ENCODE assay signal across 23 cellular contexts in the genomic region with DNA sequence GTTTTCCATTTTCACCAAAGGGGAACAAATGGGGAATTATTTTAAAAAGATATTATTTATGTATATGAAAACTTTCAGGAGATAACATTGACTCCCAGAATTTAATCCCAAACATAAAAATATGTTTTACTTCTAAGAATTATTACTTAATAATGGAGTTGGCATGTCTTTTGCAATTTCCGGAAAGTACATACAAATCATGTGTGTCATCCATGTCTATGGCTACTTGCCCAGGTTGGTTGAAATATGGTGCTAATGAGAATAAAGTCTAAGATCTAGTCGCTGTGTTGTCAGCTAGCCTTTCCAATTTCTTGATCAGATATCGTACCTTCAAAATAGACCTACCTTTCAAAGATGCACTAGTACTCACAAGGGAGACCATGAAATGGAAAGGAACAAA.
"Had no signal": no experiment of that assay in that cellular context is flagged by ENCODE, and none has a peak within 500 bp of the region (broad histone marks: within the 10 kb centered on the region; RNA-seq: fewer than 3 reads in every experiment).

No MANE protein-coding gene starts in this region.

- H3K4me3 Mint-ChIP-seq: activated naive CD4-positive, alpha-beta T cell treated with anti-CD3 and anti-CD28 coated beads, Interleukin-2, amount 10 ng/mL, durations not matched to agents 7 days and 5 days; activated naive CD8-positive, alpha-beta T cell treated with anti-CD3 and anti-CD28 coated beads, Interleukin-2, amount 50 U/mL, for 24 hours; activated T-cell treated with anti-CD3 and anti-CD28 coated beads, Interleukin-2, amount 50 U/mL, for 4 hours; mesothelial cell of epicardium; natural killer cell treated with Interleukin-12 subunit alpha and Interleukin-12 subunit beta and Interleukin-15 and Interleukin-18, amount 100 ng/mL, for 72 hours had no signal

- H3K27me3 ChIP-seq: esophagus squamous epithelium, foreskin keratinocyte, neutrophil, tibial nerve had no signal

- DNase-seq: activated CD4-positive, alpha-beta T cell treated with anti-CD3 and anti-CD28 coated beads, Interleukin-2, amount 50 U/mL, for 1 hour; activated CD4-positive, CD25-positive, alpha-beta regulatory T cell treated with anti-CD3 and anti-CD28 coated beads, Interleukin-2, amount 50 U/mL, for 72 hours; activated CD8-positive, alpha-beta memory T cell treated with anti-CD3 and anti-CD28 coated beads, Interleukin-2, amount 50 U/mL, for 4 hours; activated naive CD4-positive, alpha-beta T cell treated with anti-CD3 and anti-CD28 coated beads, Interleukin-2, amount 10 ng/mL, durations not matched to agents 7 days and 5 days; activated naive CD8-positive, alpha-beta T cell treated with anti-CD3 and anti-CD28 coated beads, Interleukin-2, amount 50 U/mL, for 24 hours; activated T-cell treated with anti-CD3 and anti-CD28 coated beads, Interleukin-2, amount 50 U/mL, for 4 hours; dermis blood vessel endothelial cell; effector memory CD4-positive, alpha-beta T cell; esophagus squamous epithelium; glutamatergic neuron; hippocampal formation; stimulated activated CD4-positive, alpha-beta T cell treated with anti-CD3 and anti-CD28 coated beads, Interleukin-2, amount 100 ng/mL, for 24 hours; stimulated activated naive CD8-positive, alpha-beta T cell treated with anti-CD3 and anti-CD28 coated beads, Interleukin-15, Interleukin-2, amounts not matched to agents 100 U/mL and 50 U/mL, for 24 hours; substantia nigra; T-helper 2 cell had no signal

- H3K4me1 ChIP-seq: esophagus squamous epithelium, foreskin keratinocyte, parathyroid adenoma, tibial nerve had no signal

- H3K36me3 ChIP-seq: esophagus squamous epithelium, neutrophil, tibial nerve had no signal

- H3K9me3 ChIP-seq: esophagus squamous epithelium, neutrophil, tibial nerve had no signal

- ATAC-seq: activated naive CD8-positive, alpha-beta T cell treated with anti-CD3 and anti-CD28 coated beads, Interleukin-2, amount 50 U/mL, for 24 hours; activated T-cell treated with anti-CD3 and anti-CD28 coated beads, Interleukin-2, amount 50 U/mL, for 4 hours; foreskin keratinocyte; natural killer cell treated with Interleukin-12 subunit alpha and Interleukin-12 subunit beta and Interleukin-15 and Interleukin-18, amount 100 ng/mL, for 72 hours; stimulated activated naive CD8-positive, alpha-beta T cell treated with anti-CD3 and anti-CD28 coated beads, Interleukin-15, Interleukin-2, amounts not matched to agents 100 U/mL and 50 U/mL, for 24 hours had no signal

- H3K27me3 Mint-ChIP-seq: activated naive CD4-positive, alpha-beta T cell treated with anti-CD3 and anti-CD28 coated beads, Interleukin-2, amount 10 ng/mL, durations not matched to agents 7 days and 5 days; activated naive CD8-positive, alpha-beta T cell treated with anti-CD3 and anti-CD28 coated beads, Interleukin-2, amount 50 U/mL, for 24 hours; natural killer cell treated with Interleukin-12 subunit alpha and Interleukin-12 subunit beta and Interleukin-15 and Interleukin-18, amount 100 ng/mL, for 72 hours had no signal

- H3K9ac ChIP-seq: parathyroid adenoma had no signal

- H3K79me2 ChIP-seq: parathyroid adenoma had no signal

- H3K9me3 Mint-ChIP-seq: activated naive CD4-positive, alpha-beta T cell treated with anti-CD3 and anti-CD28 coated beads, Interleukin-2, amount 10 ng/mL, durations not matched to agents 7 days and 5 days; mesothelial cell of epicardium; natural killer cell treated with Interleukin-12 subunit alpha and Interleukin-12 subunit beta and Interleukin-15 and Interleukin-18, amount 100 ng/mL, for 72 hours had no signal

- H3K36me3 Mint-ChIP-seq: activated naive CD4-positive, alpha-beta T cell treated with anti-CD3 and anti-CD28 coated beads, Interleukin-2, amount 10 ng/mL, durations not matched to agents 7 days and 5 days; mesothelial cell of epicardium; natural killer cell treated with Interleukin-12 subunit alpha and Interleukin-12 subunit beta and Interleukin-15 and Interleukin-18, amount 100 ng/mL, for 72 hours had no signal

- H2AFZ ChIP-seq: parathyroid adenoma had no signal

- H3K4me3 ChIP-seq: esophagus squamous epithelium, lung, tibial nerve had no signal

- H3K27ac ChIP-seq: esophagus squamous epithelium, foreskin keratinocyte, neutrophil, parathyroid adenoma, tibial nerve, VCaP had no signal

- H3K27ac Mint-ChIP-seq: activated naive CD4-positive, alpha-beta T cell treated with anti-CD3 and anti-CD28 coated beads, Interleukin-2, amount 10 ng/mL, durations not matched to agents 7 days and 5 days; activated naive CD8-positive, alpha-beta T cell treated with anti-CD3 and anti-CD28 coated beads, Interleukin-2, amount 50 U/mL, for 24 hours; mesothelial cell of epicardium; natural killer cell treated with Interleukin-12 subunit alpha and Interleukin-12 subunit beta and Interleukin-15 and Interleukin-18, amount 100 ng/mL, for 72 hours had no signal

- H3K4me1 Mint-ChIP-seq: activated naive CD4-positive, alpha-beta T cell treated with anti-CD3 and anti-CD28 coated beads, Interleukin-2, amount 10 ng/mL, durations not matched to agents 7 days and 5 days; activated naive CD8-positive, alpha-beta T cell treated with anti-CD3 and anti-CD28 coated beads, Interleukin-2, amount 50 U/mL, for 24 hours; mesothelial cell of epicardium had no signal
